12 cellular contexts compared by ENCODE assay signal in the genomic region with DNA sequence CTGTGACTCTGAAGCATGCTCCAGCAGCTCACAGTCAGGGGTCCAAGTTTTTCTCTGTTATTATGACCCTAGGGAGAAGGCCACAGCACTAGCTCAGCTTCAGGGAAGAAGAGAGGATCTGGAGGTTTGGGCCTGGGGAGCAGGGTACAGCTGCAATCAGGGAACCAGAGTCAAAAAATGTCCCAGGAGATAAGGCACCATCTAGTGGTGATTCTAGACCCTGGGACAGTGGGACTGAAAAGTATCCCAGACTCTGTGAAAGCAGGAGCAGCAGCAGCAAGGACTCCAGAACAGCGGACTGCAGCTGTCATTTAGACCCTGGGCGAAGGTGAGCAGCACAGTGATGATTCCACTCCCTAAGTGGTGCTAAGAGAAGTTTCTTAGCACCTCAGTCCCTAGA.
DNase-seq lines count a peak whose midpoint lies in the region; ATAC-seq, FAIRE-seq and TF ChIP-seq lines count a peak whose summit lies in the region.
"Had no signal": no experiment of that assay in that cellular context is flagged by ENCODE, and none has a peak within 500 bp of the region (broad histone marks: within the 10 kb centered on the region; RNA-seq: fewer than 3 reads in every experiment).

No MANE protein-coding gene starts in this region.

- no peak overlapping the region for H3K27ac ChIP-seq in A549
- no peak overlapping the region for H3K27ac ChIP-seq in PC-9
- no peak overlapping the region for H3K27ac ChIP-seq in keratinocyte (ENCODE audit: control insufficient read depth, insufficient read depth, low read length)
- H3K27ac ChIP-seq: neutrophil, tibial artery had no signal

- H3K4me3 ChIP-seq in A549 (no peak overlapping the region), PC-9 (no peak overlapping the region), keratinocyte (ENCODE audit: control insufficient read depth in 2 of 3, extremely low read depth in 1 of 3, insufficient read depth in 2 of 3, low read depth in 1 of 3, low read length in 3 of 3) (no peak overlapping the region)
- H3K4me3 ChIP-seq: tibial artery had no signal

- DNase-seq in A549 (ENCODE audit: low read depth in 1 of 2, low spot score in 1 of 2) (peak in 1 of 2 experiments; percentile 3), PC-9 (no peak), keratinocyte (ENCODE audit: low read depth, low spot score) (no peak)
- no peak for DNase-seq in effector CD8-positive, alpha-beta T cell (lab: John Stamatoyannopoulos, UW)
- DNase-seq in activated CD4-positive, alpha-beta T cell treated with anti-CD3 and anti-CD28 coated beads, Interleukin-2, amount 50 U/mL, for 4 hours = no peak
- no peak for DNase-seq in activated naive CD4-positive, alpha-beta T cell treated with anti-CD3 and anti-CD28 coated beads for 36 hours
- DNase-seq: activated effector memory CD4-positive, alpha-beta T cell treated with anti-CD3 and anti-CD28 coated beads, Interleukin-2, amount 50 U/mL, for 16 hours; NCI-H526 treated with DMSO at 0.1 percent for 48 hours; tibial artery had no signal

- TF ChIP-seq CTCF in A549 (IDR thresholded peaks at IDR 0.05) = 0 out of 3 replicates have a peak, but pooled peaks have one; percentile 5
- TF ChIP-seq CTCF in GM12872 (IDR thresholded peaks at IDR 0.05; ENCODE audit: insufficient read depth, low read depth, low read length) = peak; percentile 46; the same call in 2 of the 3 replicates
- peak; percentile 56; the same call in 1 of the 2 replicates for TF ChIP-seq CTCF in PC-9 (conservative IDR thresholded peaks at IDR 0.05)
- peak in 2 of 3 experiments; percentile 27 to 39 for TF ChIP-seq CTCF in keratinocyte (optimal IDR thresholded peaks at IDR 0.05 in 1 of 3, IDR thresholded peaks at IDR 0.05 in 1 of 3, conservative IDR thresholded peaks at IDR 0.05 in 1 of 3; ENCODE audit: extremely low read depth in 1 of 3, insufficient read depth in 2 of 3, low read length in 3 of 3)

- no peaks in the 10 kb centered on the region for H3K36me3 Mint-ChIP-seq in activated naive CD4-positive, alpha-beta T cell treated with anti-CD3 and anti-CD28 coated beads for 36 hours (ENCODE audit: low read depth)

- H3K79me2 ChIP-seq in PC-9 (ENCODE audit: low read depth) (no peaks in the 10 kb centered on the region), keratinocyte (ENCODE audit: control insufficient read depth, insufficient read depth, low read length) (no peaks in the 10 kb centered on the region)

- dilution Hi-C loops in keratinocyte (cut with MboI; ENCODE audit: extremely low pct_ligation_motif_present, low sequenced_read_pairs) = no loop called here

- no peaks in the 10 kb centered on the region for H3K9me1 ChIP-seq in keratinocyte (ENCODE audit: control insufficient read depth, extremely low read depth, insufficient read depth, low read length)

- H3K9me3 ChIP-seq in A549 = no peaks in the 10 kb centered on the region
- H3K9me3 ChIP-seq in PC-9 (ENCODE audit: insufficient read depth, low read depth) = no peaks in the 10 kb centered on the region
- peaks cover 4% of the 10 kb centered on the region for H3K9me3 ChIP-seq in keratinocyte (ENCODE audit: control insufficient read depth, low read depth, low read length)
- H3K9me3 ChIP-seq: neutrophil had no signal

- peaks cover 6% of the 10 kb centered on the region for H3K9me3 Mint-ChIP-seq in activated naive CD4-positive, alpha-beta T cell treated with anti-CD3 and anti-CD28 coated beads for 36 hours

- no TSS peak for BruUV-seq in PC-9 (replicated peaks; lab: Mats Ljungman, UMichigan)

- no peaks in the 10 kb centered on the region for H3F3A ChIP-seq in PC-9 (ENCODE audit: insufficient read depth, low read depth)

- intact Hi-C loops in PC-9 (cut with micrococcal nuclease; ENCODE audit: unreplicated experiment) = no loop called here
- intact Hi-C loops in activated naive CD4-positive, alpha-beta T cell treated with anti-CD3 and anti-CD28 coated beads for 36 hours (cut with micrococcal nuclease) = no loop called here

- POLR2A ChIA-PET in A549 (lab: Yijun Ruan, JAX) (no interaction called here), PC-9 (lab: Charles Lee; ENCODE audit: unreplicated experiment) (no interaction called here)

- H4K20me1 ChIP-seq in PC-9 (ENCODE audit: insufficient read depth) (no peaks in the 10 kb centered on the region), keratinocyte (ENCODE audit: control insufficient read depth, extremely low read depth, insufficient read depth, low read length) (no peaks in the 10 kb centered on the region)

- H3K4me1 ChIP-seq in A549 (no peaks in the 10 kb centered on the region), PC-9 (replicated peaks; ENCODE audit: insufficient read depth) (no peaks in the 10 kb centered on the region), keratinocyte (ENCODE audit: control insufficient read depth, extremely low read depth, insufficient read depth, low read length) (no peaks in the 10 kb centered on the region)
- H3K4me1 ChIP-seq: tibial artery had no signal

- FAIRE-seq in A549 (lab: Jason Lieb, UNC) = no peak
- no peak for FAIRE-seq in keratinocyte (lab: Jason Lieb, UNC)

- WGBS in A549 (ENCODE audit: missing lambda C conversion rate) = 6% methylated on average over 2 of the region's 2 CpGs

- H3K4me3 Mint-ChIP-seq in activated naive CD4-positive, alpha-beta T cell treated with anti-CD3 and anti-CD28 coated beads for 36 hours = no peak overlapping the region

- H3K27me3 ChIP-seq in PC-9 (ENCODE audit: insufficient read depth, low read depth) = no peaks in the 10 kb centered on the region
- no peaks in the 10 kb centered on the region for H3K27me3 ChIP-seq in keratinocyte (ENCODE audit: control insufficient read depth, extremely low read depth, insufficient read depth, low read length)
- H3K27me3 ChIP-seq: neutrophil, tibial artery had no signal

- H3K36me3 ChIP-seq in PC-9 (ENCODE audit: low read depth) (no peaks in the 10 kb centered on the region), keratinocyte (ENCODE audit: control insufficient read depth in 2 of 2, extremely low read depth in 1 of 2, insufficient read depth in 2 of 2, low read length in 2 of 2) (no peaks in the 10 kb centered on the region)
- H3K36me3 ChIP-seq: neutrophil, tibial artery had no signal

- TF ChIP-seq EP300 in A549 (IDR thresholded peaks at IDR 0.05) = no peak

- ATAC-seq in A549 = peak in 1 of 2 experiments; percentile 69; a peak in 3 of 6 replicates
- no peak for ATAC-seq in HG03196 (IDR thresholded peaks at IDR 0.05; ENCODE audit: unreplicated experiment)

- H3K27me3 Mint-ChIP-seq in activated naive CD4-positive, alpha-beta T cell treated with anti-CD3 and anti-CD28 coated beads for 36 hours (ENCODE audit: low read depth) = no peaks in the 10 kb centered on the region

- no peak overlapping the region for H3K27ac Mint-ChIP-seq in activated naive CD4-positive, alpha-beta T cell treated with anti-CD3 and anti-CD28 coated beads for 36 hours

- H2AFZ ChIP-seq in PC-9 (no peak overlapping the region), keratinocyte (ENCODE audit: control insufficient read depth, low read length) (no peak overlapping the region)

- no peaks in the 10 kb centered on the region for H3K4me1 Mint-ChIP-seq in activated naive CD4-positive, alpha-beta T cell treated with anti-CD3 and anti-CD28 coated beads for 36 hours (ENCODE audit: low read depth)

- no peaks in the 10 kb centered on the region for H3K9me2 ChIP-seq in PC-9 (ENCODE audit: insufficient read depth)

- CTCF ChIA-PET in A549 (lab: Yijun Ruan, JAX) (interaction anchor here (1.7 kb wide), 1 partner anchor 11 kb away, joined by 4 read pairs; no protein-coding TSS in a partner anchor), PC-9 (lab: Charles Lee) (no interaction called here)
- CTCF ChIA-PET in activated naive CD4-positive, alpha-beta T cell treated with anti-CD3 and anti-CD28 coated beads for 36 hours (lab: Charles Lee) = interaction anchor here (0.7 kb wide), 1 partner anchor 18 kb away, joined by 4 read pairs; no protein-coding TSS in a partner anchor

- no peak for TF ChIP-seq POLR2A in A549 (IDR thresholded peaks at IDR 0.05; ENCODE audit: low read length)

- H3K9ac ChIP-seq in keratinocyte (ENCODE audit: control insufficient read depth, extremely low read depth, insufficient read depth, low read length) = no peak overlapping the region

- 0 out of 5 replicates have a peak, but pooled peaks of 1 of the 2 experiments have one; percentile 21 for TF ChIP-seq RAD21 in A549 (conservative IDR thresholded peaks at IDR 0.05 in 1 of 2, IDR thresholded peaks at IDR 0.05 in 1 of 2)

- H3K4me2 ChIP-seq in A549 = no peak overlapping the region
- no peak overlapping the region for H3K4me2 ChIP-seq in PC-9
- H3K4me2 ChIP-seq in keratinocyte (ENCODE audit: control insufficient read depth, extremely low read depth, insufficient read depth, low read depth, low read length) = no peak overlapping the region

TF ChIP-seq in A549, 52 proteins besides CTCF, POLR2A, EP300 and RAD21 (continues in another document):
- TF ChIP-seq, protein P1, sequence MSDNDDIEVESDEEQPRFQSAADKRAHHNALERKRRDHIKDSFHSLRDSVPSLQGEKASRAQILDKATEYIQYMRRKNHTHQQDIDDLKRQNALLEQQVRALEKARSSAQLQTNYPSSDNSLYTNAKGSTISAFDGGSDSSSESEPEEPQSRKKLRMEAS (IDR thresholded peaks at IDR 0.05) = no peak
- TF ChIP-seq, protein P2, sequence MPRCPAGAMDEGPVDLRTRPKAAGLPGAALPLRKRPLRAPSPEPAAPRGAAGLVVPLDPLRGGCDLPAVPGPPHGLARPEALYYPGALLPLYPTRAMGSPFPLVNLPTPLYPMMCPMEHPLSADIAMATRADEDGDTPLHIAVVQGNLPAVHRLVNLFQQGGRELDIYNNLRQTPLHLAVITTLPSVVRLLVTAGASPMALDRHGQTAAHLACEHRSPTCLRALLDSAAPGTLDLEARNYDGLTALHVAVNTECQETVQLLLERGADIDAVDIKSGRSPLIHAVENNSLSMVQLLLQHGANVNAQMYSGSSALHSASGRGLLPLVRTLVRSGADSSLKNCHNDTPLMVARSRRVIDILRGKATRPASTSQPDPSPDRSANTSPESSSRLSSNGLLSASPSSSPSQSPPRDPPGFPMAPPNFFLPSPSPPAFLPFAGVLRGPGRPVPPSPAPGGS (IDR thresholded peaks at IDR 0.05) = no peak
- TF ChIP-seq CHD4 (IDR thresholded peaks at IDR 0.05; ENCODE audit: borderline replicate concordance) (no peak), FOXS1 (CRISPR knock-in tag; IDR thresholded peaks at IDR 0.05) (no peak), TFCP2L1 (CRISPR knock-in tag; IDR thresholded peaks at IDR 0.05) (no peak), ZFP36 (IDR thresholded peaks at IDR 0.05; ENCODE audit: borderline replicate concordance, partially characterized antibody) (no peak), MYC (IDR thresholded peaks at IDR 0.05; ENCODE audit: borderline replicate concordance, low read length) (no peak), JUN (IDR thresholded peaks at IDR 0.05) (no peak), HDAC2 (IDR thresholded peaks at IDR 0.05) (no peak)
- TF ChIP-seq, protein P3, sequence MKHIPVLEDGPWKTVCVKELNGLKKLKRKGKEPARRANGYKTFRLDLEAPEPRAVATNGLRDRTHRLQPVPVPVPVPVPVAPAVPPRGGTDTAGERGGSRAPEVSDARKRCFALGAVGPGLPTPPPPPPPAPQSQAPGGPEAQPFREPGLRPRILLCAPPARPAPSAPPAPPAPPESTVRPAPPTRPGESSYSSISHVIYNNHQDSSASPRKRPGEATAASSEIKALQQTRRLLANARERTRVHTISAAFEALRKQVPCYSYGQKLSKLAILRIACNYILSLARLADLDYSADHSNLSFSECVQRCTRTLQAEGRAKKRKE (CRISPR knock-in tag; IDR thresholded peaks at IDR 0.05; ENCODE audit: low read depth) = no peak

Comparison
In these comparisons a context has a peak if more than half of its experiments do, and no peak if none do; other contexts are left out.
1. CTCF ChIP-seq: peak in every context shown above with its lines; median percentile 56 in PC-9; 46 in GM12872; 33 in keratinocyte; 5 in A549.